Comparison of ENCODE assay signal across 20 cellular contexts in the genomic region with DNA sequence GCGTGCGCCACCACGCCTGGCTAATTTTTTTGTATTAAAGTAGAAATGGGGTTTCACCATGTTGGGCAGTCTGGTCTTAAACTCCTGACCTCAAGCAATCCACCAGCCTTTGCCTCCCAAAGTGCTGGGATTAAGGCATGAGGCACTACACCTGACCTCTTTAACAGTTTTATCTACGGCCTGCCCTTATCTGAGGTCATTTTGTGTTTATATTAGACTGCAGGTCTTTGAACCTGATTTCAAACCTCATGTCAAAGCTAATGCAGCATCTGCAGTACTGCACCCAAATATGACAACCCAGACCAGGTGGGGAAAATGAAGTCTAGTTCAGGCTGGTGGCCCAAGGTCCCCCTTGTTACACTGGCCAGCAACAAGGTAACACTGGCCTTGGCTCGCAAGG.
A peak's percentile ranks its signal among the peaks of the same experiment; 100 is the strongest.
DNase-seq lines count a peak whose midpoint lies in the region; ATAC-seq and TF ChIP-seq lines count a peak whose summit lies in the region.
"Had no signal": no experiment of that assay in that cellular context is flagged by ENCODE, and none has a peak within 500 bp of the region (broad histone marks: within the 10 kb centered on the region; RNA-seq: fewer than 3 reads in every experiment).

No MANE protein-coding gene starts in this region.

- H3K27ac Mint-ChIP-seq in GM23338 = no peak overlapping the region
- H3K27ac Mint-ChIP-seq: CD4-positive, CD25-positive, alpha-beta regulatory T cell; CD8-positive, alpha-beta memory T cell; H9; IgD-negative memory B cell had no signal

- no peak overlapping the region for H3K23ac ChIP-seq in trophoblast cell (ENCODE audit: low read length)

- H3K14ac ChIP-seq in trophoblast cell (ENCODE audit: low read length) = no peak overlapping the region

- no peak overlapping the region for H4K8ac ChIP-seq in trophoblast cell (ENCODE audit: low read depth, low read length)

- H3K9me3 ChIP-seq in body of pancreas (no peaks in the 10 kb centered on the region), liver (ENCODE audit: control insufficient read depth in 4 of 4, low read length in 3 of 4) (no peaks in the 10 kb centered on the region), trophoblast cell (ENCODE audit: insufficient read depth, low read depth, low read length) (no peaks in the 10 kb centered on the region)
- H3K9me3 ChIP-seq: BE2C had no signal

- H3K27me3 Mint-ChIP-seq in GM23338 (ENCODE audit: insufficient read depth, low read depth, poor library complexity) = peaks cover 7% of the 10 kb centered on the region

- H3K36me3 ChIP-seq in GM23338 (ENCODE audit: insufficient read depth) (no peaks in the 10 kb centered on the region), body of pancreas (replicated peaks in 1 of 2; ENCODE audit: insufficient read depth in 1 of 2, low read depth in 2 of 2) (no peaks in the 10 kb centered on the region), liver (ENCODE audit: control insufficient read depth in 4 of 4, insufficient read depth in 3 of 4, low read depth in 1 of 4, low read length in 3 of 4) (no peaks in the 10 kb centered on the region), trophoblast cell (ENCODE audit: control insufficient read depth in 1 of 2, insufficient read depth in 2 of 2, low read length in 2 of 2) (no peaks in the 10 kb centered on the region)
- H3K36me3 ChIP-seq: BE2C had no signal

- H3K18ac ChIP-seq in trophoblast cell (ENCODE audit: low read length) = no peak overlapping the region

- no peaks in the 10 kb centered on the region for H4K20me1 ChIP-seq in GM23338 (replicated peaks; ENCODE audit: insufficient read depth)

- H3K4ac ChIP-seq in trophoblast cell (ENCODE audit: low read depth, low read length) = no peak overlapping the region

- peak; percentile 43 to 57 for TF ChIP-seq RAD21 in liver (IDR thresholded peaks at IDR 0.05)

- H3K4me1 Mint-ChIP-seq in GM23338 = peaks cover 23% of the 10 kb centered on the region
- H3K4me1 Mint-ChIP-seq: CD8-positive, alpha-beta memory T cell had no signal

- no peak for ATAC-seq in GM23338
- peak; percentile 8 for ATAC-seq in body of pancreas
- ATAC-seq in GM21367 (IDR thresholded peaks at IDR 0.05; ENCODE audit: unreplicated experiment) = no peak
- ATAC-seq: GM12878 had no signal

- H2AFZ ChIP-seq in GM23338 (peak overlapping the region; percentile 47; the same call in 1 of the 2 replicates), trophoblast cell (ENCODE audit: insufficient read depth, low read length, poor library complexity) (no peak overlapping the region)

- peaks cover 2% of the 10 kb centered on the region for H3K79me1 ChIP-seq in trophoblast cell (ENCODE audit: low read length)

- H3K36me3 Mint-ChIP-seq in GM23338 (ENCODE audit: low read depth) = no peaks in the 10 kb centered on the region; the same call in 2 of the 3 replicates

- no peak for TF ChIP-seq POLR2A in body of pancreas (IDR thresholded peaks at IDR 0.05)

- H3K4me2 ChIP-seq in GM23338 (no peak overlapping the region), trophoblast cell (ENCODE audit: low read length) (no peak overlapping the region)

- no peak overlapping the region for H2BK5ac ChIP-seq in trophoblast cell (ENCODE audit: low read depth, low read length, poor library complexity)

- intact Hi-C loops in body of pancreas (cut with DNase I) = no loop called here

- H3K4me3 Mint-ChIP-seq in GM23338 = no peak overlapping the region
- H3K4me3 Mint-ChIP-seq: CD4-positive, CD25-positive, alpha-beta regulatory T cell; CD8-positive, alpha-beta memory T cell; H9 had no signal

- no peak overlapping the region for H2BK12ac ChIP-seq in trophoblast cell (ENCODE audit: low read length)

- no peaks in the 10 kb centered on the region for H3K9me2 ChIP-seq in GM23338 (ENCODE audit: insufficient read depth)

- no peak overlapping the region for H3K4me3 ChIP-seq in GM23338
- no peak overlapping the region for H3K4me3 ChIP-seq in body of pancreas
- no peak overlapping the region for H3K4me3 ChIP-seq in liver (ENCODE audit: low read depth in 1 of 3, low read length in 3 of 3)
- H3K4me3 ChIP-seq in trophoblast cell (ENCODE audit: low read depth, low read length) = no peak overlapping the region
- H3K4me3 ChIP-seq: GM12878 had no signal

- H3K4me1 ChIP-seq in GM23338 (ENCODE audit: insufficient read depth) (peaks cover 8% of the 10 kb centered on the region; the same call in 1 of the 2 replicates), body of pancreas (peaks cover 78% of the 10 kb centered on the region), liver (ENCODE audit: control insufficient read depth in 4 of 4, insufficient read depth in 4 of 4, low read length in 3 of 4) (peaks cover 18 to 32% (median 27%) of the 10 kb centered on the region in 4 donors), trophoblast cell (ENCODE audit: control insufficient read depth in 1 of 2, insufficient read depth in 2 of 2, low read length in 2 of 2) (peaks cover 15 to 18% of the 10 kb centered on the region in 2 experiments)
- H3K4me1 ChIP-seq: BE2C had no signal

- no peak overlapping the region for H4K91ac ChIP-seq in trophoblast cell (ENCODE audit: low read depth, low read length)

- no peaks in the 10 kb centered on the region for H3F3A ChIP-seq in GM23338 (replicated peaks; ENCODE audit: low read depth)

- H3K27ac ChIP-seq in GM23338 (ENCODE audit: low read depth) = no peak overlapping the region
- H3K27ac ChIP-seq in body of pancreas = peak overlapping the region in 1 of 4 donors; percentile 8
- H3K27ac ChIP-seq in liver (ENCODE audit: low read depth in 1 of 2, low read length in 2 of 2) = no peak overlapping the region
- no peak overlapping the region for H3K27ac ChIP-seq in trophoblast cell (ENCODE audit: low read depth, low read length)

- no peaks in the 10 kb centered on the region for H3K79me2 ChIP-seq in GM23338 (replicated peaks; ENCODE audit: insufficient read depth)
- no peaks in the 10 kb centered on the region for H3K79me2 ChIP-seq in trophoblast cell (ENCODE audit: control insufficient read depth, insufficient read depth, low read length, poor library complexity)

- no peak for TF ChIP-seq CTCF in GM23338 (conservative IDR thresholded peaks at IDR 0.05; ENCODE audit: low read depth in 2 of 2)
- no peak for TF ChIP-seq CTCF in body of pancreas (IDR thresholded peaks at IDR 0.05)
- TF ChIP-seq CTCF in liver (IDR thresholded peaks at IDR 0.05; ENCODE audit: low read depth, low read length, missing input control) = no peak

- H3K27me3 ChIP-seq in GM23338 (ENCODE audit: insufficient read depth) = no peaks in the 10 kb centered on the region
- no peaks in the 10 kb centered on the region for H3K27me3 ChIP-seq in body of pancreas
- no peaks in the 10 kb centered on the region for H3K27me3 ChIP-seq in liver (ENCODE audit: control insufficient read depth in 4 of 4, insufficient read depth in 4 of 4, low read length in 3 of 4)
- H3K27me3 ChIP-seq in trophoblast cell (ENCODE audit: insufficient read depth, low read length) = no peaks in the 10 kb centered on the region
- H3K27me3 ChIP-seq: BE2C had no signal

- H2BK120ac ChIP-seq in trophoblast cell (ENCODE audit: insufficient read depth, low read length, poor library complexity) = peak overlapping the region; percentile 45

- no peak for DNase-seq in GM23338 (ENCODE audit: low spot score)
- DNase-seq in body of pancreas = no peak
- DNase-seq in trophoblast cell = no peak
- DNase-seq in H4 (ENCODE audit: low spot score) = no peak
- DNase-seq: ACHN; BE2C; C1 segment of cervical spinal cord; CD4-positive, CD25-positive, alpha-beta regulatory T cell; CD8-positive, alpha-beta memory T cell; COR-L47; DMS 273 treated with DMSO at 0.1 percent for 48 hours; DMS53; DND-41; EL; GOT3; H9 had no signal

- H3K9ac ChIP-seq in liver (ENCODE audit: low read depth in 1 of 2, low read length in 2 of 2) (no peak overlapping the region), trophoblast cell (ENCODE audit: low read length) (no peak overlapping the region)

- WGBS in body of pancreas, 2 donors = 74 to 80% methylated on average over 5 of the region's 5 CpGs
- 77% methylated on average over 5 of the region's 5 CpGs for WGBS in liver
- no CpG with 5 or more reads among the region's 5 CpGs for WGBS in trophoblast cell (ENCODE audit: extremely low coverage, insufficient coverage, insufficient read length)

- no peak overlapping the region for H4K12ac ChIP-seq in trophoblast cell (ENCODE audit: low read depth, low read length)

- H2AK5ac ChIP-seq in trophoblast cell (ENCODE audit: low read length) = peak overlapping the region; percentile 29

- H3K9me3 Mint-ChIP-seq in GM23338 = no peaks in the 10 kb centered on the region
- H3K9me3 Mint-ChIP-seq: CD8-positive, alpha-beta memory T cell; H9; IgD-negative memory B cell had no signal

TF ChIP-seq in GM23338, 12 proteins besides CTCF, POLR2A, EP300 and RAD21 (continues in another document):
- TF ChIP-seq, protein P1, sequence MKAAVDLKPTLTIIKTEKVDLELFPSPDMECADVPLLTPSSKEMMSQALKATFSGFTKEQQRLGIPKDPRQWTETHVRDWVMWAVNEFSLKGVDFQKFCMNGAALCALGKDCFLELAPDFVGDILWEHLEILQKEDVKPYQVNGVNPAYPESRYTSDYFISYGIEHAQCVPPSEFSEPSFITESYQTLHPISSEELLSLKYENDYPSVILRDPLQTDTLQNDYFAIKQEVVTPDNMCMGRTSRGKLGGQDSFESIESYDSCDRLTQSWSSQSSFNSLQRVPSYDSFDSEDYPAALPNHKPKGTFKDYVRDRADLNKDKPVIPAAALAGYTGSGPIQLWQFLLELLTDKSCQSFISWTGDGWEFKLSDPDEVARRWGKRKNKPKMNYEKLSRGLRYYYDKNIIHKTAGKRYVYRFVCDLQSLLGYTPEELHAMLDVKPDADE (IDR thresholded peaks at IDR 0.05) = no peak
- TF ChIP-seq STAT1 (IDR thresholded peaks at IDR 0.05; ENCODE audit: unreplicated experiment) (no peak), EZH2phosphoT487 (IDR thresholded peaks at IDR 0.05; ENCODE audit: unreplicated experiment) (no peak), ZNF331 (CRISPR knock-in tag; IDR thresholded peaks at IDR 0.05; ENCODE audit: low read depth) (no peak)

TF ChIP-seq in liver, 16 proteins besides CTCF, POLR2A, EP300 and RAD21 (continues in another document):
- TF ChIP-seq, protein P2, sequence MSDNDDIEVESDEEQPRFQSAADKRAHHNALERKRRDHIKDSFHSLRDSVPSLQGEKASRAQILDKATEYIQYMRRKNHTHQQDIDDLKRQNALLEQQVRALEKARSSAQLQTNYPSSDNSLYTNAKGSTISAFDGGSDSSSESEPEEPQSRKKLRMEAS (IDR thresholded peaks at IDR 0.05) = peak; percentile 72
- no peak for TF ChIP-seq YY1 (IDR thresholded peaks at IDR 0.05)
- TF ChIP-seq, protein P3, sequence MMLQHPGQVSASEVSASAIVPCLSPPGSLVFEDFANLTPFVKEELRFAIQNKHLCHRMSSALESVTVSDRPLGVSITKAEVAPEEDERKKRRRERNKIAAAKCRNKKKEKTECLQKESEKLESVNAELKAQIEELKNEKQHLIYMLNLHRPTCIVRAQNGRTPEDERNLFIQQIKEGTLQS (IDR thresholded peaks at IDR 0.05) = no peak
- TF ChIP-seq HNF4G (IDR thresholded peaks at IDR 0.05) = no peak
- peak in 1 of 2 donors; percentile 27 for TF ChIP-seq EGR1 (IDR thresholded peaks at IDR 0.05; ENCODE audit: low read depth in 2 of 2)
- no peak for TF ChIP-seq TAF1 (conservative IDR thresholded peaks at IDR 0.05)
- no peak for TF ChIP-seq NR2F2 (IDR thresholded peaks at IDR 0.05)
- TF ChIP-seq GABPA (IDR thresholded peaks at IDR 0.05 in 1 of 2, conservative IDR thresholded peaks at IDR 0.05 in 1 of 2) = no peak
- TF ChIP-seq RXRA (IDR thresholded peaks at IDR 0.05) = peak; percentile 93 to 95
